Comparison of ENCODE assay signal across 8 cellular contexts in genomic region chr2:216113572-216113971, GRCh38. TPM values are rescaled to one million over a fixed set of nuclear protein-coding genes. Genes with fewer than 3 reads are reported as not detected.
DNase-seq lines count a peak whose midpoint lies in the region; ATAC-seq and TF ChIP-seq lines count a peak whose summit lies in the region.

No MANE protein-coding gene starts in this region.

- no peak overlapping the region for H3K4me3 Mint-ChIP-seq in Calu3 (ENCODE audit: low read depth, unreplicated experiment)

- no peaks in the 10 kb centered on the region for H3K9me3 ChIP-seq in body of pancreas

- no peaks in the 10 kb centered on the region for H3K9me3 Mint-ChIP-seq in Calu3 (ENCODE audit: low read depth, unreplicated experiment)
- H3K9me3 Mint-ChIP-seq in activated naive CD4-positive, alpha-beta T cell treated with anti-CD3 and anti-CD28 coated beads, Interleukin-2, amount 50 U/mL, for 72 hours: no peaks in the 10 kb centered on the region

- CTCF ChIA-PET in Calu3 (lab: Charles Lee): interaction anchor here (1.0 kb wide), 1 partner anchor 30 kb away, joined by 5 read pairs; no protein-coding TSS in a partner anchor

- H3K36me3 ChIP-seq in body of pancreas (replicated peaks in 1 of 2; ENCODE audit: insufficient read depth in 1 of 2, low read depth in 2 of 2): peaks cover 0 to 6% of the 10 kb centered on the region in 2 donors

- peak; percentile 71 for ATAC-seq in GM19351 (IDR thresholded peaks at IDR 0.05; ENCODE audit: unreplicated experiment)
- peak; percentile 64 for ATAC-seq in HG03103 (IDR thresholded peaks at IDR 0.05; ENCODE audit: low read depth, unreplicated experiment)
- peak; percentile 13 to 48 for ATAC-seq in activated naive CD4-positive, alpha-beta T cell treated with anti-CD3 and anti-CD28 coated beads, Interleukin-2, amount 50 U/mL, for 72 hours
- ATAC-seq in body of pancreas: no peak

- peak overlapping the region; percentile 99 for H3K27ac Mint-ChIP-seq in Calu3 (ENCODE audit: unreplicated experiment)
- H3K27ac Mint-ChIP-seq in activated naive CD4-positive, alpha-beta T cell treated with anti-CD3 and anti-CD28 coated beads, Interleukin-2, amount 50 U/mL, for 72 hours: peak overlapping the region; percentile 91 to 95

- no TSS peak for BruUV-seq in Calu3 (replicated peaks; lab: Mats Ljungman, UMichigan)

- H3K4me1 Mint-ChIP-seq in Calu3 (ENCODE audit: low read depth, unreplicated experiment): peaks cover 50% of the 10 kb centered on the region

- peaks cover 95% of the 10 kb centered on the region for H3K36me3 Mint-ChIP-seq in Calu3 (ENCODE audit: insufficient read depth, unreplicated experiment)
- H3K36me3 Mint-ChIP-seq in activated naive CD4-positive, alpha-beta T cell treated with anti-CD3 and anti-CD28 coated beads, Interleukin-2, amount 50 U/mL, for 72 hours: peaks cover 74 to 91% of the 10 kb centered on the region in 2 donors

- no peaks in the 10 kb centered on the region for H3K27me3 ChIP-seq in body of pancreas

- no peak for TF ChIP-seq POLR2A in body of pancreas (IDR thresholded peaks at IDR 0.05)

- H3K27ac ChIP-seq in body of pancreas: peak overlapping the region in 1 of 4 donors; percentile 55

- WGBS in body of pancreas, 2 donors: 80 to 95% methylated on average over 3 of the region's 3 CpGs

- no peak for DNase-seq in Calu3
- no peak for DNase-seq in activated naive CD4-positive, alpha-beta T cell treated with anti-CD3 and anti-CD28 coated beads, Interleukin-2, amount 50 U/mL, for 72 hours (ENCODE audit: low spot score in 2 of 2)
- no peak for DNase-seq in body of pancreas
- DNase-seq in NOMO-1 treated with DMSO at 0.1 percent for 48 hours (lab: John Stamatoyannopoulos, UW; ENCODE audit: unreplicated experiment): no peak
- DNase-seq in NCI-H1694 treated with DMSO at 0.1 percent for 48 hours (lab: John Stamatoyannopoulos, UW): no peak
- DNase-seq in EL: no peak

- intact Hi-C loops in Calu3 (cut with micrococcal nuclease; ENCODE audit: unreplicated experiment): no loop called here
- intact Hi-C loops in body of pancreas (cut with DNase I): no loop called here

- peaks cover 43% of the 10 kb centered on the region for H3K4me1 ChIP-seq in body of pancreas

- TF ChIP-seq CTCF in Calu3 (IDR thresholded peaks at IDR 0.05; ENCODE audit: unreplicated experiment) (no peak), body of pancreas (IDR thresholded peaks at IDR 0.05) (no peak)

- H3K4me3 ChIP-seq in body of pancreas: no peak overlapping the region

- H3K27me3 Mint-ChIP-seq in Calu3 (ENCODE audit: unreplicated experiment): no peaks in the 10 kb centered on the region

RNA-seq across cellular contexts. Expression of gene XRCC5, which starts 4.4 kb away (rescaled TPM):
- 266 and 313 TPM in 2 replicates for total RNA-seq in Calu3 (2022)
- total RNA-seq in activated naive CD4-positive, alpha-beta T cell treated with anti-CD3 and anti-CD28 coated beads, Interleukin-2, amount 50 U/mL, for 72 hours: 100 to 1,000 TPM; 487 to 501 TPM
- 10 to 100 TPM; 74.2 to 74.7 TPM for total RNA-seq in body of pancreas

RNA-seq across cellular contexts. Expression of gene TMEM169, which starts 31.9 kb away (rescaled TPM):
- total RNA-seq in Calu3 (2022): 8.0 and 9.0 TPM in 2 replicates
- total RNA-seq in activated naive CD4-positive, alpha-beta T cell treated with anti-CD3 and anti-CD28 coated beads, Interleukin-2, amount 50 U/mL, for 72 hours: 1 to 10 TPM; 1.7 to 1.8 TPM
- total RNA-seq in body of pancreas: under 1 TPM in 1 of 2 donors, not detected in 1; 0.26 TPM

RNA-seq across cellular contexts. Expression of gene PECR, which starts 32.0 kb away (rescaled TPM):
- total RNA-seq in Calu3 (2022) (40.7 and 45.3 TPM in 2 replicates), body of pancreas (1 to 10 TPM; 5.9 to 6.5 TPM)
- total RNA-seq in activated naive CD4-positive, alpha-beta T cell treated with anti-CD3 and anti-CD28 coated beads, Interleukin-2, amount 50 U/mL, for 72 hours: 10 to 100 TPM; 25.4 to 34.0 TPM
